ENCODE assay signal across 12 cellular contexts in genomic region chr11:117019871-117020270, GRCh38.
DNase-seq lines count a peak whose midpoint lies in the region; ATAC-seq and TF ChIP-seq lines count a peak whose summit lies in the region.
"Had no signal": no experiment of that assay in that cellular context is flagged by ENCODE, and none has a peak within 500 bp of the region (broad histone marks: within the 10 kb centered on the region; RNA-seq: fewer than 3 reads in every experiment).

No MANE protein-coding gene starts in this region.

- no peak for DNase-seq in activated T-cell treated with anti-CD3 and anti-CD28 coated beads, Interleukin-2, amount 50 U/mL, for 4 hours
- no peak for DNase-seq in activated T-cell treated with anti-CD3 and anti-CD28 coated beads, Interleukin-2, amount 50 U/mL, for 48 hours
- DNase-seq in OCI-M1 (lab: John Stamatoyannopoulos, UW): peak; percentile 64
- no peak for DNase-seq in foreskin keratinocyte
- DNase-seq in stimulated activated naive CD8-positive, alpha-beta T cell treated with anti-CD3 and anti-CD28 coated beads, Interleukin-15, amount 100 ng/mL, for 72 hours: no peak
- no peak for DNase-seq in DMS79 (lab: John Stamatoyannopoulos, UW)
- DNase-seq in occipital lobe (lab: John Stamatoyannopoulos, UW): no peak
- DNase-seq in NOMO-1 (lab: John Stamatoyannopoulos, UW; ENCODE audit: unreplicated experiment in 2 of 2): no peak
- DNase-seq: aorta, DMS153, H7, NCI-H345 had no signal

- H3K27ac ChIP-seq in foreskin keratinocyte: peak overlapping the region; percentile 34

- no peaks in the 10 kb centered on the region for H3K27me3 ChIP-seq in foreskin keratinocyte

- H3K4me1 Mint-ChIP-seq in activated T-cell treated with anti-CD3 and anti-CD28 coated beads, Interleukin-2, amount 50 U/mL, for 4 hours (ENCODE audit: low read depth): peaks cover 61% of the 10 kb centered on the region
- peaks cover 63% of the 10 kb centered on the region for H3K4me1 Mint-ChIP-seq in stimulated activated naive CD8-positive, alpha-beta T cell treated with anti-CD3 and anti-CD28 coated beads, Interleukin-15, amount 100 ng/mL, for 72 hours

- no peaks in the 10 kb centered on the region for H3K27me3 Mint-ChIP-seq in activated T-cell treated with anti-CD3 and anti-CD28 coated beads, Interleukin-2, amount 50 U/mL, for 4 hours (ENCODE audit: low read depth)
- H3K27me3 Mint-ChIP-seq in stimulated activated naive CD8-positive, alpha-beta T cell treated with anti-CD3 and anti-CD28 coated beads, Interleukin-15, amount 100 ng/mL, for 72 hours: no peaks in the 10 kb centered on the region

- peaks cover 3% of the 10 kb centered on the region for H3K4me1 ChIP-seq in foreskin keratinocyte

- peaks cover 9% of the 10 kb centered on the region for H3K36me3 Mint-ChIP-seq in activated T-cell treated with anti-CD3 and anti-CD28 coated beads, Interleukin-2, amount 50 U/mL, for 4 hours (ENCODE audit: insufficient read depth)

- H3K27ac Mint-ChIP-seq in stimulated activated naive CD8-positive, alpha-beta T cell treated with anti-CD3 and anti-CD28 coated beads, Interleukin-15, amount 100 ng/mL, for 72 hours: peak overlapping the region in 1 of 2 donors; percentile 65

- H3K4me3 Mint-ChIP-seq in activated T-cell treated with anti-CD3 and anti-CD28 coated beads, Interleukin-2, amount 50 U/mL, for 4 hours: no peak overlapping the region
- peak overlapping the region; percentile 19 to 55 for H3K4me3 Mint-ChIP-seq in stimulated activated naive CD8-positive, alpha-beta T cell treated with anti-CD3 and anti-CD28 coated beads, Interleukin-15, amount 100 ng/mL, for 72 hours

- peak; percentile 8 to 32 for ATAC-seq in activated T-cell treated with anti-CD3 and anti-CD28 coated beads, Interleukin-2, amount 50 U/mL, for 4 hours
- ATAC-seq in foreskin keratinocyte: no peak
- ATAC-seq in stimulated activated naive CD8-positive, alpha-beta T cell treated with anti-CD3 and anti-CD28 coated beads, Interleukin-15, amount 100 ng/mL, for 72 hours: peak; percentile 40

- no peaks in the 10 kb centered on the region for H3K9me3 Mint-ChIP-seq in activated T-cell treated with anti-CD3 and anti-CD28 coated beads, Interleukin-2, amount 50 U/mL, for 4 hours
- no peaks in the 10 kb centered on the region for H3K9me3 Mint-ChIP-seq in stimulated activated naive CD8-positive, alpha-beta T cell treated with anti-CD3 and anti-CD28 coated beads, Interleukin-15, amount 100 ng/mL, for 72 hours

- TF ChIP-seq CTCF in foreskin keratinocyte (conservative IDR thresholded peaks at IDR 0.05): no peak
